ENCODE assay signal across 8 cellular contexts in the genomic region with DNA sequence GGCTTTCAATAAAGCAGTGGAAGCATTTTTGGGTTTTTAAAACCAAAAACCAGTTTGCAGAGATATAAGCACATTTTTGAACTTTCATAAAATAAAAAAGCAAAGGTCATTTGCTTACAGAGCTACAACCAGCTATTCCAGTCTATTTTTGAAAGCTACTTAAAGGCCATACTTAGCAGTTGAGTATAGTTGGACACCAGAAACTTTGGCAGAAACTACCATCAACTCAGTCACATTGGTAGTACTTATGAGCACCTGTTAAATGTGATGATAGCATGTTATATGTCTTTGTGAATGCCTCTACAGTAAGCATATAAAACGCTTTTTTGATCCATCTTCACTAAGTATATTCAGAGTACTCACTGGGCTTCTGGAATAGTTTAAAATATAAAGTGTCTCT.
"Had no signal": no experiment of that assay in that cellular context is flagged by ENCODE, and none has a peak within 500 bp of the region (broad histone marks: within the 10 kb centered on the region; RNA-seq: fewer than 3 reads in every experiment).

No MANE protein-coding gene starts in this region.

- H3K9me3 ChIP-seq: HAP-1 had no signal

- H2AFZ ChIP-seq: GM23248 had no signal

- H3K27ac ChIP-seq: GM23248, HL-60 had no signal

- ATAC-seq: HCT116, HepG2 had no signal

- H3K4me3 ChIP-seq: GM23248, HAP-1 had no signal

- DNase-seq: GM23248, GOT3, H7, HFFc6 had no signal

- H3K36me3 ChIP-seq: HAP-1 had no signal

- H3K9ac ChIP-seq: GM23248 had no signal
